In genomic region chr14:74514471-74514932, GRCh38 we compare ENCODE assay signal across 11 cellular contexts. TPM values are rescaled to one million over a fixed set of nuclear protein-coding genes. Genes with fewer than 3 reads are reported as not detected.
DNase-seq lines count a peak whose midpoint lies in the region; ATAC-seq and TF ChIP-seq lines count a peak whose summit lies in the region.
"Had no signal": no experiment of that assay in that cellular context is flagged by ENCODE, and none has a peak within 500 bp of the region (broad histone marks: within the 10 kb centered on the region; RNA-seq: fewer than 3 reads in every experiment).

No MANE protein-coding gene starts in this region.

- H3K27me3 Mint-ChIP-seq in activated CD8-positive, alpha-beta T cell treated with anti-CD3 and anti-CD28 coated beads, Interleukin-2, amount 10 ng/mL, durations not matched to agents 7 days and 5 days (ENCODE audit: low read depth), result peaks cover 38% of the 10 kb centered on the region
- peaks cover 22% of the 10 kb centered on the region for H3K27me3 Mint-ChIP-seq in activated CD8-positive, alpha-beta T cell treated with anti-CD3 and anti-CD28 coated beads for 36 hours

- H3K27ac ChIP-seq in stomach, result peak overlapping the region in 3 of 5 donors; percentile 26 to 49 (median 46)
- H3K27ac ChIP-seq: colonic mucosa had no signal

- H3K9me3 ChIP-seq in stomach, result no peaks in the 10 kb centered on the region
- H3K9me3 ChIP-seq: colonic mucosa had no signal

- intact Hi-C loops in activated CD8-positive, alpha-beta T cell treated with anti-CD3 and anti-CD28 coated beads for 36 hours (cut with micrococcal nuclease), result no loop called here
- intact Hi-C loops in cardiac septum (cut with DNase I), result no loop called here
- intact Hi-C loops in stomach (cut with DNase I; ENCODE audit: low total_unique reads), result no loop called here

- TF ChIP-seq POLR2A in stomach (IDR thresholded peaks at IDR 0.05), result no peak

- peak; percentile 29 for DNase-seq in activated CD8-positive, alpha-beta T cell treated with anti-CD3 and anti-CD28 coated beads, Interleukin-2, amount 10 ng/mL, durations not matched to agents 7 days and 5 days
- no peak for DNase-seq in activated CD8-positive, alpha-beta T cell treated with anti-CD3 and anti-CD28 coated beads for 36 hours
- DNase-seq in RPMI8226, result peak; percentile 74
- DNase-seq in cardiac septum (ENCODE audit: low spot score), result peak; percentile 75
- DNase-seq in stomach, result no peak
- no peak for DNase-seq in iPS-NIHi7 (ENCODE audit: extremely low spot score)
- no peak for DNase-seq in NCI-H345 treated with DMSO at 0.1 percent for 48 hours (lab: John Stamatoyannopoulos, UW; ENCODE audit: unreplicated experiment)
- no peak for DNase-seq in hippocampal formation (lab: John Stamatoyannopoulos, UW)
- DNase-seq: colonic mucosa had no signal

- peaks cover 0 to 34% (median 5%) of the 10 kb centered on the region in 4 donors for H3K36me3 ChIP-seq in stomach
- H3K36me3 ChIP-seq: colonic mucosa had no signal

- no peak for TF ChIP-seq CTCF in activated CD8-positive, alpha-beta T cell treated with anti-CD3 and anti-CD28 coated beads for 36 hours (IDR thresholded peaks at IDR 0.05)
- no peak for TF ChIP-seq CTCF in stomach (IDR thresholded peaks at IDR 0.05)

- no peak for TF ChIP-seq EP300 in stomach (IDR thresholded peaks at IDR 0.05)

- H3K36me3 Mint-ChIP-seq in activated CD8-positive, alpha-beta T cell treated with anti-CD3 and anti-CD28 coated beads, Interleukin-2, amount 10 ng/mL, durations not matched to agents 7 days and 5 days (ENCODE audit: low read depth), result no peaks in the 10 kb centered on the region
- H3K36me3 Mint-ChIP-seq in activated CD8-positive, alpha-beta T cell treated with anti-CD3 and anti-CD28 coated beads for 36 hours (ENCODE audit: low read depth), result no peaks in the 10 kb centered on the region

- peak overlapping the region in 1 of 4 donors; percentile 4 for H3K4me3 ChIP-seq in stomach
- H3K4me3 ChIP-seq: colonic mucosa had no signal

- POLR2A ChIA-PET in activated CD8-positive, alpha-beta T cell treated with anti-CD3 and anti-CD28 coated beads, Interleukin-2, amount 10 ng/mL, durations not matched to agents 7 days and 5 days (lab: Charles Lee), result no interaction called here
- POLR2A ChIA-PET in activated CD8-positive, alpha-beta T cell treated with anti-CD3 and anti-CD28 coated beads for 36 hours (lab: Charles Lee), result no interaction called here

- H3K4me3 Mint-ChIP-seq in activated CD8-positive, alpha-beta T cell treated with anti-CD3 and anti-CD28 coated beads, Interleukin-2, amount 10 ng/mL, durations not matched to agents 7 days and 5 days, result no peak overlapping the region
- no peak overlapping the region for H3K4me3 Mint-ChIP-seq in activated CD8-positive, alpha-beta T cell treated with anti-CD3 and anti-CD28 coated beads for 36 hours
- H3K4me3 Mint-ChIP-seq: IgD-negative memory B cell; T-helper 1 cell treated with Interleukin-12 subunit alpha and Interleukin-12 subunit beta and Interleukin-4 antibody, amounts not matched to agents 30 μg/mL and 1 μg/mL, for 36 hours had no signal

- ATAC-seq in activated CD8-positive, alpha-beta T cell treated with anti-CD3 and anti-CD28 coated beads, Interleukin-2, amount 10 ng/mL, durations not matched to agents 7 days and 5 days, result peak; percentile 33
- no peak for ATAC-seq in activated CD8-positive, alpha-beta T cell treated with anti-CD3 and anti-CD28 coated beads for 36 hours

- peaks cover 0 to 4% (median 4%) of the 10 kb centered on the region in 3 donors for H3K27me3 ChIP-seq in stomach
- H3K27me3 ChIP-seq: colonic mucosa had no signal

- peaks cover 11% of the 10 kb centered on the region for H3K4me1 Mint-ChIP-seq in activated CD8-positive, alpha-beta T cell treated with anti-CD3 and anti-CD28 coated beads, Interleukin-2, amount 10 ng/mL, durations not matched to agents 7 days and 5 days (ENCODE audit: low read depth)
- peaks cover 7% of the 10 kb centered on the region for H3K4me1 Mint-ChIP-seq in activated CD8-positive, alpha-beta T cell treated with anti-CD3 and anti-CD28 coated beads for 36 hours (ENCODE audit: low read depth)

- no peaks in the 10 kb centered on the region for H3K9me3 Mint-ChIP-seq in activated CD8-positive, alpha-beta T cell treated with anti-CD3 and anti-CD28 coated beads, Interleukin-2, amount 10 ng/mL, durations not matched to agents 7 days and 5 days (ENCODE audit: insufficient read depth)
- no peaks in the 10 kb centered on the region for H3K9me3 Mint-ChIP-seq in activated CD8-positive, alpha-beta T cell treated with anti-CD3 and anti-CD28 coated beads for 36 hours
- H3K9me3 Mint-ChIP-seq: IgD-negative memory B cell; T-helper 1 cell treated with Interleukin-12 subunit alpha and Interleukin-12 subunit beta and Interleukin-4 antibody, amounts not matched to agents 30 μg/mL and 1 μg/mL, for 36 hours had no signal

- H3K27ac Mint-ChIP-seq in activated CD8-positive, alpha-beta T cell treated with anti-CD3 and anti-CD28 coated beads, Interleukin-2, amount 10 ng/mL, durations not matched to agents 7 days and 5 days, result no peak overlapping the region
- no peak overlapping the region for H3K27ac Mint-ChIP-seq in activated CD8-positive, alpha-beta T cell treated with anti-CD3 and anti-CD28 coated beads for 36 hours
- H3K27ac Mint-ChIP-seq: IgD-negative memory B cell; T-helper 1 cell treated with Interleukin-12 subunit alpha and Interleukin-12 subunit beta and Interleukin-4 antibody, amounts not matched to agents 30 μg/mL and 1 μg/mL, for 36 hours had no signal

- H3K4me1 ChIP-seq in stomach, result peaks cover 0 to 12% (median 10%) of the 10 kb centered on the region in 4 donors
- H3K4me1 ChIP-seq: colonic mucosa had no signal

- CTCF ChIA-PET in activated CD8-positive, alpha-beta T cell treated with anti-CD3 and anti-CD28 coated beads, Interleukin-2, amount 10 ng/mL, durations not matched to agents 7 days and 5 days (lab: Charles Lee), result interaction anchor here (1.3 kb wide), 1 partner anchor 12 kb away, joined by 3 read pairs; no protein-coding TSS in a partner anchor
- CTCF ChIA-PET in activated CD8-positive, alpha-beta T cell treated with anti-CD3 and anti-CD28 coated beads for 36 hours (lab: Charles Lee), result interaction anchor here (1.6 kb wide), 1 partner anchor 12 kb away, joined by 3 read pairs; no protein-coding TSS in a partner anchor

- WGBS in stomach, 5 donors, result 22 to 66% (median 46%) methylated on average over 12 to 13 of the region's 13 CpGs

RNA-seq across cellular contexts. Expression of gene ISCA2, which starts 20.9 kb away (rescaled TPM):
- 10 to 100 TPM; 34.5 to 37.8 TPM for total RNA-seq in activated CD8-positive, alpha-beta T cell treated with anti-CD3 and anti-CD28 coated beads, Interleukin-2, amount 10 ng/mL, durations not matched to agents 7 days and 5 days
- 10 to 100 TPM; 29.1 to 31.7 TPM for total RNA-seq in activated CD8-positive, alpha-beta T cell treated with anti-CD3 and anti-CD28 coated beads for 36 hours
- 40.5 TPM for total RNA-seq in cardiac septum
- total RNA-seq in stomach, result 10 to 100 TPM in 3 of 5 donors, not detected in 2; 15.2 to 34.3 (median 27.2) TPM
- polyA plus RNA-seq in stomach, result 10 to 100 TPM; 22.1 to 31.9 (median 22.8) TPM

RNA-seq across cellular contexts. Expression of gene NPC2, which starts 21.4 kb away (rescaled TPM):
- 10 to 100 TPM; 31.4 to 32.2 TPM for total RNA-seq in activated CD8-positive, alpha-beta T cell treated with anti-CD3 and anti-CD28 coated beads, Interleukin-2, amount 10 ng/mL, durations not matched to agents 7 days and 5 days
- total RNA-seq in activated CD8-positive, alpha-beta T cell treated with anti-CD3 and anti-CD28 coated beads for 36 hours, result 10 to 100 TPM; 19.1 to 21.0 TPM
- 116 TPM for total RNA-seq in cardiac septum
- 100 to 1,000 TPM in 3 of 5 donors, 10 to 100 TPM in 2; 62.6 to 186 (median 103) TPM for total RNA-seq in stomach
- 100 to 1,000 TPM; 124 to 152 (median 134) TPM for polyA plus RNA-seq in stomach

Comparison
In these comparisons a context has a peak if more than half of its experiments do, and no peak if none do; other contexts are left out.
1. DNase-seq: peak in activated CD8-positive, alpha-beta T cell treated with anti-CD3 and anti-CD28 coated beads, Interleukin-2, amount 10 ng/mL, durations not matched to agents 7 days and 5 days (single experiment), RPMI8226 (single experiment) and cardiac septum (single experiment); none in activated CD8-positive, alpha-beta T cell treated with anti-CD3 and anti-CD28 coated beads for 36 hours (single experiment), stomach (single experiment), iPS-NIHi7 (single experiment), NCI-H345 treated with DMSO at 0.1 percent for 48 hours (single experiment) and hippocampal formation (0 of 2).